In the genomic region with DNA sequence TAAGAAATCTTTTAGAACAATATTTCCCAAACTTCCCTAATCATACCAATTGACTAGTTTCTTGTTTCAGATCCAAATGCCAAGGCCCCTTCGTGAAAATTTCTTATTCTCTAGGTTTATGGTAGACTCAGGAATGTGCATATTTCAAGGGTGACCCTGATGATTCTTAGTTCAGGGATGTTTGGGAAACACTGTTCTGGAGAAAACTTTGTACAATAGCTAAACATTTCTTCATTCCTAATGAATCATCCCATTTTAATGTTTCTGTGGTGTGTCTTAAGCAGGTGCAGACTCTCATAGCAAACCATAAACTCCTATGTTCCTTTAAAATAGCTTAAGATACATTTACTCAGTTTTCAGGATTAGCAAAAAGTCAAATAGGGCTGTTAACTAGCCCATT, we compare ENCODE assay signal across 13 cellular contexts.
DNase-seq lines count a peak whose midpoint lies in the region; FAIRE-seq and TF ChIP-seq lines count a peak whose summit lies in the region.
"Had no signal": no experiment of that assay in that cellular context is flagged by ENCODE, and none has a peak within 500 bp of the region (broad histone marks: within the 10 kb centered on the region; RNA-seq: fewer than 3 reads in every experiment).

No MANE protein-coding gene starts in this region.

- peak; percentile 69 for FAIRE-seq in RCC 7860 (lab: Jason Lieb, UNC)
- FAIRE-seq: endothelial cell of umbilical vein had no signal

- no peaks in the 10 kb centered on the region for H3K4me1 ChIP-seq in ascending aorta

- no peaks in the 10 kb centered on the region for H3K27me3 ChIP-seq in ascending aorta
- H3K27me3 ChIP-seq: sigmoid colon had no signal

- intact Hi-C loops in ascending aorta (cut with DNase I): no loop called here

- H3K27ac ChIP-seq in ascending aorta: no peak overlapping the region
- H3K27ac ChIP-seq: KMS-11 had no signal

- no peak overlapping the region for H3K4me3 ChIP-seq in ascending aorta
- H3K4me3 ChIP-seq: sigmoid colon had no signal

- no peak for TF ChIP-seq CTCF in ascending aorta (IDR thresholded peaks at IDR 0.05)

- DNase-seq in Daoy (ENCODE audit: low read depth) (peak; percentile 11), RCC 7860 (ENCODE audit: low spot score) (peak; percentile 46), epidermal melanocyte (ENCODE audit: insufficient read length, low spot score) (peak; percentile 46), non-pigmented ciliary epithelial cell (ENCODE audit: low read depth) (peak; percentile 87), SHP77 (lab: John Stamatoyannopoulos, UW) (no peak), germinal center (ENCODE audit: low spot score) (no peak), ascending aorta (ENCODE audit: low spot score in 2 of 2) (no peak)
- DNase-seq in stimulated activated CD4-positive, alpha-beta T cell treated with anti-CD3 and anti-CD28 coated beads, Interleukin-2, amount 100 ng/mL, for 48 hours: no peak
- DNase-seq: CD4-positive, alpha-beta memory T cell; sigmoid colon; substantia nigra had no signal

- no peaks in the 10 kb centered on the region for H3K9me3 ChIP-seq in ascending aorta
- H3K9me3 ChIP-seq: sigmoid colon had no signal

- no peaks in the 10 kb centered on the region for H3K36me3 ChIP-seq in ascending aorta
- H3K36me3 ChIP-seq: sigmoid colon had no signal

Comparison
In these comparisons a context has a peak if more than half of its experiments do, and no peak if none do; other contexts are left out.
1. DNase-seq: peak in Daoy (single experiment), RCC 7860 (single experiment), epidermal melanocyte (single experiment) and non-pigmented ciliary epithelial cell (single experiment); none in SHP77 (0 of 2), germinal center (single experiment), ascending aorta (0 of 2) and stimulated activated CD4-positive, alpha-beta T cell treated with anti-CD3 and anti-CD28 coated beads, Interleukin-2, amount 100 ng/mL, for 48 hours (0 of 2).